Comparison of ENCODE assay signal across 1 cellular context in genomic region chr11:65390099-65390941, GRCh38.
TF ChIP-seq lines count a peak whose summit lies in the region.

No MANE protein-coding gene starts in this region.

TF ChIP-seq in GM23338, 12 proteins besides CTCF, POLR2A, EP300 and RAD21 (continued from another document):
- no peak for TF ChIP-seq ZNF462 (CRISPR knock-in tag; IDR thresholded peaks at IDR 0.05)
- TF ChIP-seq, protein P1, sequence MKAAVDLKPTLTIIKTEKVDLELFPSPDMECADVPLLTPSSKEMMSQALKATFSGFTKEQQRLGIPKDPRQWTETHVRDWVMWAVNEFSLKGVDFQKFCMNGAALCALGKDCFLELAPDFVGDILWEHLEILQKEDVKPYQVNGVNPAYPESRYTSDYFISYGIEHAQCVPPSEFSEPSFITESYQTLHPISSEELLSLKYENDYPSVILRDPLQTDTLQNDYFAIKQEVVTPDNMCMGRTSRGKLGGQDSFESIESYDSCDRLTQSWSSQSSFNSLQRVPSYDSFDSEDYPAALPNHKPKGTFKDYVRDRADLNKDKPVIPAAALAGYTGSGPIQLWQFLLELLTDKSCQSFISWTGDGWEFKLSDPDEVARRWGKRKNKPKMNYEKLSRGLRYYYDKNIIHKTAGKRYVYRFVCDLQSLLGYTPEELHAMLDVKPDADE (IDR thresholded peaks at IDR 0.05) = no peak
- TF ChIP-seq EZH2phosphoT487 (IDR thresholded peaks at IDR 0.05; ENCODE audit: unreplicated experiment) = no peak
- TF ChIP-seq ZNF114 (CRISPR knock-in tag; IDR thresholded peaks at IDR 0.05) = no peak
- no peak for TF ChIP-seq POLR2AphosphoS5 (IDR thresholded peaks at IDR 0.05; ENCODE audit: low read depth)
